ENCODE assay signal across 16 cellular contexts in genomic region chr12:15453613-15454012, GRCh38.
DNase-seq lines count a peak whose midpoint lies in the region; ATAC-seq and TF ChIP-seq lines count a peak whose summit lies in the region.
"Had no signal": no experiment of that assay in that cellular context is flagged by ENCODE, and none has a peak within 500 bp of the region (broad histone marks: within the 10 kb centered on the region; RNA-seq: fewer than 3 reads in every experiment).

No MANE protein-coding gene starts in this region.

- H3K27ac Mint-ChIP-seq in stimulated activated effector memory CD8-positive, alpha-beta T cell treated with anti-CD3 and anti-CD28 coated beads, Interleukin-12 subunit alpha, Interleukin-12 subunit beta, amount 100 ng/mL, for 72 hours, result no peak overlapping the region
- H3K27ac Mint-ChIP-seq: activated CD8-positive, alpha-beta T cell treated with anti-CD3 and anti-CD28 coated beads for 36 hours had no signal

- peak; percentile 20 to 28 for DNase-seq in HL-60 (ENCODE audit: low read depth in 1 of 2, low spot score in 1 of 2)
- no peak for DNase-seq in stimulated activated effector memory CD8-positive, alpha-beta T cell treated with anti-CD3 and anti-CD28 coated beads, Interleukin-12 subunit alpha, Interleukin-12 subunit beta, amount 100 ng/mL, for 72 hours (ENCODE audit: low spot score in 2 of 2)
- DNase-seq in activated gamma-delta T cell treated with Interleukin-2 at 50 U/mL for 16 hours, result no peak
- no peak for DNase-seq in esophagus muscularis mucosa (ENCODE audit: extremely low spot score)
- no peak for DNase-seq in GM20000 (ENCODE audit: low spot score)
- DNase-seq: activated CD8-positive, alpha-beta T cell treated with anti-CD3 and anti-CD28 coated beads for 36 hours; activated naive CD4-positive, alpha-beta T cell treated with anti-CD3 and anti-CD28 coated beads, Interleukin-2, amount 50 U/mL, for 16 hours; central memory CD4-positive, alpha-beta T cell; COR-L47; GM23248; thyroid gland had no signal

- H3K27ac ChIP-seq in HL-60 (replicated peaks) (no peak overlapping the region), esophagus muscularis mucosa (replicated peaks in 1 of 4) (no peak overlapping the region)
- H3K27ac ChIP-seq: epithelial cell of prostate, GM23248, neutrophil, thyroid gland had no signal

- TF ChIP-seq EP300 in esophagus muscularis mucosa (IDR thresholded peaks at IDR 0.05), result no peak

- H3K9me3 Mint-ChIP-seq in stimulated activated effector memory CD8-positive, alpha-beta T cell treated with anti-CD3 and anti-CD28 coated beads, Interleukin-12 subunit alpha, Interleukin-12 subunit beta, amount 100 ng/mL, for 72 hours, result peaks cover 13% of the 10 kb centered on the region

- no peak overlapping the region for H3K4me3 Mint-ChIP-seq in stimulated activated effector memory CD8-positive, alpha-beta T cell treated with anti-CD3 and anti-CD28 coated beads, Interleukin-12 subunit alpha, Interleukin-12 subunit beta, amount 100 ng/mL, for 72 hours
- H3K4me3 Mint-ChIP-seq: activated CD8-positive, alpha-beta T cell treated with anti-CD3 and anti-CD28 coated beads for 36 hours had no signal

- no peaks in the 10 kb centered on the region for H3K4me1 ChIP-seq in esophagus muscularis mucosa
- H3K4me1 ChIP-seq: thyroid gland had no signal

- intact Hi-C loops in esophagus muscularis mucosa (cut with DNase I), result no loop called here

- H3K36me3 ChIP-seq in esophagus muscularis mucosa, result no peaks in the 10 kb centered on the region
- H3K36me3 ChIP-seq: neutrophil, thyroid gland had no signal

- WGBS in esophagus muscularis mucosa, result 71% methylated on average over 1 of the region's 1 CpG

- ATAC-seq in GM19035 (IDR thresholded peaks at IDR 0.05; ENCODE audit: unreplicated experiment) (peak; percentile 69), HG02759 (IDR thresholded peaks at IDR 0.05; ENCODE audit: unreplicated experiment) (peak; percentile 83)
- peak; percentile 45 for ATAC-seq in stimulated activated effector memory CD8-positive, alpha-beta T cell treated with anti-CD3 and anti-CD28 coated beads, Interleukin-12 subunit alpha, Interleukin-12 subunit beta, amount 100 ng/mL, for 72 hours
- ATAC-seq: activated CD8-positive, alpha-beta T cell treated with anti-CD3 and anti-CD28 coated beads for 36 hours had no signal

- no peak for TF ChIP-seq POLR2A in esophagus muscularis mucosa (IDR thresholded peaks at IDR 0.05; ENCODE audit: low read depth)

- H3K4me1 Mint-ChIP-seq in stimulated activated effector memory CD8-positive, alpha-beta T cell treated with anti-CD3 and anti-CD28 coated beads, Interleukin-12 subunit alpha, Interleukin-12 subunit beta, amount 100 ng/mL, for 72 hours, result no peaks in the 10 kb centered on the region

- H3K4me3 ChIP-seq in HL-60 (replicated peaks; ENCODE audit: insufficient read depth, low read length) (no peak overlapping the region), esophagus muscularis mucosa (no peak overlapping the region)
- H3K4me3 ChIP-seq: GM23248, lung, thyroid gland had no signal

- H3K27me3 ChIP-seq in HL-60 (ENCODE audit: insufficient read depth, poor library complexity, severe bottlenecking) (no peaks in the 10 kb centered on the region), esophagus muscularis mucosa (no peaks in the 10 kb centered on the region)
- H3K27me3 ChIP-seq: neutrophil, thyroid gland had no signal

- TF ChIP-seq CTCF in HL-60 (IDR thresholded peaks at IDR 0.05; ENCODE audit: insufficient read depth, low read length), result no peak
- TF ChIP-seq CTCF in esophagus muscularis mucosa (IDR thresholded peaks at IDR 0.05), result no peak
- no peak for TF ChIP-seq CTCF in GM20000 (IDR thresholded peaks at IDR 0.05; ENCODE audit: extremely low read depth, missing control alignments)

- peaks cover 0 to 20% (median 15%) of the 10 kb centered on the region in 4 donors for H3K9me3 ChIP-seq in esophagus muscularis mucosa
- H3K9me3 ChIP-seq: neutrophil, thyroid gland had no signal

- no peaks in the 10 kb centered on the region for H3K36me3 Mint-ChIP-seq in stimulated activated effector memory CD8-positive, alpha-beta T cell treated with anti-CD3 and anti-CD28 coated beads, Interleukin-12 subunit alpha, Interleukin-12 subunit beta, amount 100 ng/mL, for 72 hours

Comparison
In these comparisons a context has a peak if more than half of its experiments do, and no peak if none do; other contexts are left out.
1. DNase-seq: peak in HL-60 (2 of 2); none in stimulated activated effector memory CD8-positive, alpha-beta T cell treated with anti-CD3 and anti-CD28 coated beads, Interleukin-12 subunit alpha, Interleukin-12 subunit beta, amount 100 ng/mL, for 72 hours (0 of 2), activated gamma-delta T cell treated with Interleukin-2 at 50 U/mL for 16 hours (single experiment), esophagus muscularis mucosa (single experiment) and GM20000 (single experiment).
2. Peak in every context shown above with its lines, with median percentiles within 50 percentile points of each other: ATAC-seq.